1 cellular context compared by ENCODE assay signal in genomic region chr16:2277466-2278271, GRCh38.
TF ChIP-seq lines count a peak whose summit lies in the region.

No MANE protein-coding gene starts in this region.

TF ChIP-seq in WTC11, 78 proteins besides CTCF, POLR2A, EP300 and RAD21 (continued from another document):
- no peak for TF ChIP-seq PRDM15 (CRISPR knock-in tag; IDR thresholded peaks at IDR 0.05)
- no peak for TF ChIP-seq ZNF317 (CRISPR knock-in tag; IDR thresholded peaks at IDR 0.05; ENCODE audit: borderline replicate concordance, low read depth)
- TF ChIP-seq FOXJ3 (CRISPR knock-in tag; IDR thresholded peaks at IDR 0.05; ENCODE audit: borderline replicate concordance), result no peak
- no peak for TF ChIP-seq NR2C2 (CRISPR knock-in tag; IDR thresholded peaks at IDR 0.05)
- TF ChIP-seq ZSCAN18 (CRISPR knock-in tag; IDR thresholded peaks at IDR 0.05), result no peak
- TF ChIP-seq MAX (CRISPR knock-in tag; IDR thresholded peaks at IDR 0.05), result no peak
- no peak for TF ChIP-seq PRRX2 (CRISPR knock-in tag; IDR thresholded peaks at IDR 0.05)
- no peak for TF ChIP-seq CREM (CRISPR knock-in tag; IDR thresholded peaks at IDR 0.05)
- TF ChIP-seq ZNF396 (CRISPR knock-in tag; IDR thresholded peaks at IDR 0.05; ENCODE audit: borderline replicate concordance), result no peak
- no peak for TF ChIP-seq PREB (CRISPR knock-in tag; IDR thresholded peaks at IDR 0.05; ENCODE audit: borderline replicate concordance)
- TF ChIP-seq ZBTB43 (CRISPR knock-in tag; IDR thresholded peaks at IDR 0.05), result no peak
- no peak for TF ChIP-seq STAT6 (CRISPR knock-in tag; conservative IDR thresholded peaks at IDR 0.05; ENCODE audit: low read depth)
- TF ChIP-seq JAZF1 (CRISPR knock-in tag; IDR thresholded peaks at IDR 0.05), result no peak
- no peak for TF ChIP-seq IRF2 (CRISPR knock-in tag; IDR thresholded peaks at IDR 0.05; ENCODE audit: borderline replicate concordance, low read depth)
- TF ChIP-seq FOXP4 (CRISPR knock-in tag; IDR thresholded peaks at IDR 0.05), result no peak
- no peak for TF ChIP-seq AFF4 (CRISPR knock-in tag; IDR thresholded peaks at IDR 0.05; ENCODE audit: borderline replicate concordance)
